Comparison of ENCODE assay signal across 9 cellular contexts in the genomic region with DNA sequence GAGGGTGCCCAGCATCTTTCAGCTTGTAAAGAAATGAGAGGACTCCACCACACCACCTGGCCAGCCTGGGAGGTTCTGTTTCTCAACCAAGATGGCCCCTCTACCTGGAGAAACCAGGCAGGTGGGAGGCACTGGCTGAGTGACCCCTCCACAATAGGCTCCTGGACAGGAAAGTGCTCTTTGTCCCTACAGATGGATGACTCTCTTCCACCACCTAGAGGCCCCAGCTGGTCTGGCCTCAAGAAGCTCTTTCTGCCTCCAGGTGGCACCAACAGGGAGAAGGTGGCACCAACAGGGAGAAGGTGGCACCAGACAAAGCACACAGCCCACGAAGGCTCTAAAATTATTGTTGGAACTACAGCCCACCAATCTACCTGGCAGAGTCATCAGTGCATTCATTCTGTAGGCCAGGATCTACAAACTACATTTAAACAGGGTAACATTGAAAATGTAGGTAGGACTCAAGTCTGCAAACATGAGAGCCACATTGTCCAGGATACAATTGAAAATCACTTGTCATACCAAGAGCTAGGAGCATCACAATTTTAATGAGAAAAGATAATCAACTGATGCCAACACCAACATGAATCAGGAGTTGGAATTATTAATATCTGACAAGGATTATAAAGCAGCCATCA. TPM values are rescaled to one million over a fixed set of nuclear protein-coding genes. Genes with fewer than 3 reads are reported as not detected.
DNase-seq lines count a peak whose midpoint lies in the region; ATAC-seq and TF ChIP-seq lines count a peak whose summit lies in the region.
"Had no signal": no experiment of that assay in that cellular context is flagged by ENCODE, and none has a peak within 500 bp of the region (broad histone marks: within the 10 kb centered on the region; RNA-seq: fewer than 3 reads in every experiment).

No MANE protein-coding gene starts in this region.

- peaks cover 16% of the 10 kb centered on the region for H3K9me3 Mint-ChIP-seq in activated naive CD8-positive, alpha-beta T cell treated with anti-CD3 and anti-CD28 coated beads, Interleukin-2, amount 10 ng/mL, durations not matched to agents 7 days and 5 days

- no peak overlapping the region for H3K27ac Mint-ChIP-seq in activated naive CD8-positive, alpha-beta T cell treated with anti-CD3 and anti-CD28 coated beads, Interleukin-2, amount 10 ng/mL, durations not matched to agents 7 days and 5 days
- H3K27ac Mint-ChIP-seq: stimulated activated effector memory CD8-positive, alpha-beta T cell treated with anti-CD3 and anti-CD28 coated beads, Interleukin-12 subunit alpha, Interleukin-12 subunit beta, amount 100 ng/mL, for 72 hours had no signal

- H3K4me1 Mint-ChIP-seq in activated naive CD8-positive, alpha-beta T cell treated with anti-CD3 and anti-CD28 coated beads, Interleukin-2, amount 10 ng/mL, durations not matched to agents 7 days and 5 days = peaks cover 12% of the 10 kb centered on the region

- no peak overlapping the region for H3K4me3 Mint-ChIP-seq in activated naive CD8-positive, alpha-beta T cell treated with anti-CD3 and anti-CD28 coated beads, Interleukin-2, amount 10 ng/mL, durations not matched to agents 7 days and 5 days
- H3K4me3 Mint-ChIP-seq: stimulated activated effector memory CD8-positive, alpha-beta T cell treated with anti-CD3 and anti-CD28 coated beads, Interleukin-12 subunit alpha, Interleukin-12 subunit beta, amount 100 ng/mL, for 72 hours had no signal

- no peak for DNase-seq in AG09319 (ENCODE audit: extremely low read depth, low read depth)
- peak; percentile 16 to 22 for DNase-seq in NOMO-1 (lab: John Stamatoyannopoulos, UW; ENCODE audit: unreplicated experiment in 2 of 2)
- no peak for DNase-seq in activated naive CD8-positive, alpha-beta T cell treated with anti-CD3 and anti-CD28 coated beads, Interleukin-2, amount 10 ng/mL, durations not matched to agents 7 days and 5 days
- DNase-seq in left colon = peak; percentile 72 to 79

- POLR2A ChIA-PET in activated naive CD8-positive, alpha-beta T cell treated with anti-CD3 and anti-CD28 coated beads, Interleukin-2, amount 10 ng/mL, durations not matched to agents 7 days and 5 days (lab: Charles Lee) = interaction anchor here (1.1 to 1.4 kb wide), 4 partner anchors 22 to 42 kb away, joined by 3 to 6 read pairs (median 4); a partner anchor contains a TSS

- H3K27me3 Mint-ChIP-seq in activated naive CD8-positive, alpha-beta T cell treated with anti-CD3 and anti-CD28 coated beads, Interleukin-2, amount 10 ng/mL, durations not matched to agents 7 days and 5 days = no peaks in the 10 kb centered on the region

- TF ChIP-seq CTCF in AG09319 (IDR thresholded peaks at IDR 0.05; ENCODE audit: low read depth, low read length) (peak; percentile 70), GM12874 (IDR thresholded peaks at IDR 0.05; ENCODE audit: insufficient read depth, low read depth, low read length) (peak; percentile 73)

- intact Hi-C loops in left colon (cut with DNase I, micrococcal nuclease) = no loop called here

- H3K36me3 Mint-ChIP-seq in activated naive CD8-positive, alpha-beta T cell treated with anti-CD3 and anti-CD28 coated beads, Interleukin-2, amount 10 ng/mL, durations not matched to agents 7 days and 5 days = peaks cover 25% of the 10 kb centered on the region

- ATAC-seq in activated naive CD8-positive, alpha-beta T cell treated with anti-CD3 and anti-CD28 coated beads, Interleukin-2, amount 10 ng/mL, durations not matched to agents 7 days and 5 days (ENCODE audit: low read depth) = peak; percentile 50
- ATAC-seq in left colon (peak; percentile 72), GM18907 (IDR thresholded peaks at IDR 0.05; ENCODE audit: unreplicated experiment) (no peak), HG02852 (IDR thresholded peaks at IDR 0.05; ENCODE audit: unreplicated experiment) (no peak), HG03457 (IDR thresholded peaks at IDR 0.05; ENCODE audit: unreplicated experiment) (no peak)
- ATAC-seq: stimulated activated effector memory CD8-positive, alpha-beta T cell treated with anti-CD3 and anti-CD28 coated beads, Interleukin-12 subunit alpha, Interleukin-12 subunit beta, amount 100 ng/mL, for 72 hours had no signal

RNA-seq across cellular contexts. Expression of a gene that starts 14.4 kb away (rescaled TPM):
- 10 to 100 TPM in 1 of 2 experiments, 1 to 10 TPM in 1; 7.8 to 10.7 TPM for total RNA-seq in activated naive CD8-positive, alpha-beta T cell treated with anti-CD3 and anti-CD28 coated beads, Interleukin-2, amount 10 ng/mL, durations not matched to agents 7 days and 5 days
- under 1 TPM; 0.43 to 0.61 TPM for total RNA-seq in left colon

RNA-seq across cellular contexts. Expression of a gene that starts 15.1 kb away (rescaled TPM):
- total RNA-seq in activated naive CD8-positive, alpha-beta T cell treated with anti-CD3 and anti-CD28 coated beads, Interleukin-2, amount 10 ng/mL, durations not matched to agents 7 days and 5 days = not detected
- 100 to 1,000 TPM; 208 to 322 TPM for total RNA-seq in left colon

RNA-seq across cellular contexts. Expression of a gene that starts 22.2 kb away (rescaled TPM):
- 10 to 100 TPM; 77.8 to 80.2 TPM for total RNA-seq in activated naive CD8-positive, alpha-beta T cell treated with anti-CD3 and anti-CD28 coated beads, Interleukin-2, amount 10 ng/mL, durations not matched to agents 7 days and 5 days
- total RNA-seq in left colon = 1 to 10 TPM in 1 of 2 donors, under 1 TPM in 1; 0.67 to 1.0 TPM

RNA-seq across cellular contexts. Expression of a gene that starts 30.7 kb away (rescaled TPM):
- total RNA-seq in activated naive CD8-positive, alpha-beta T cell treated with anti-CD3 and anti-CD28 coated beads, Interleukin-2, amount 10 ng/mL, durations not matched to agents 7 days and 5 days = not detected
- under 1 TPM; 0.87 to 0.98 TPM for total RNA-seq in left colon

Comparison
In these comparisons a context has a peak if more than half of its experiments do, and no peak if none do; other contexts are left out.
1. DNase-seq: peak in NOMO-1 (2 of 2) and left colon (2 of 2); none in AG09319 (single experiment) and activated naive CD8-positive, alpha-beta T cell treated with anti-CD3 and anti-CD28 coated beads, Interleukin-2, amount 10 ng/mL, durations not matched to agents 7 days and 5 days (single experiment).
2. ATAC-seq: peak in activated naive CD8-positive, alpha-beta T cell treated with anti-CD3 and anti-CD28 coated beads, Interleukin-2, amount 10 ng/mL, durations not matched to agents 7 days and 5 days (single experiment) and left colon (single experiment); none in GM18907 (single experiment), HG02852 (single experiment) and HG03457 (single experiment).
3. RNA of a gene that starts 14.4 kb away (total RNA-seq): 7.8 to 10.7 TPM in activated naive CD8-positive, alpha-beta T cell treated with anti-CD3 and anti-CD28 coated beads, Interleukin-2, amount 10 ng/mL, durations not matched to agents 7 days and 5 days; 0.43 to 0.61 TPM in left colon; every median in the first group is over 4 times any median in the second.
4. RNA of a gene that starts 15.1 kb away (total RNA-seq): 208 to 322 TPM in left colon; not detected in activated naive CD8-positive, alpha-beta T cell treated with anti-CD3 and anti-CD28 coated beads, Interleukin-2, amount 10 ng/mL, durations not matched to agents 7 days and 5 days; every median in the first group is over 100 times any median in the second.
5. RNA of a gene that starts 22.2 kb away (total RNA-seq): 77.8 to 80.2 TPM in activated naive CD8-positive, alpha-beta T cell treated with anti-CD3 and anti-CD28 coated beads, Interleukin-2, amount 10 ng/mL, durations not matched to agents 7 days and 5 days; 0.67 to 1.0 TPM in left colon; every median in the first group is over 10 times any median in the second.